Comparison of ENCODE assay signal across 19 cellular contexts in genomic region chrX:153520286-153520917, GRCh38. TPM values are rescaled to one million over a fixed set of nuclear protein-coding genes. Genes with fewer than 3 reads are reported as not detected.
DNase-seq lines count a peak whose midpoint lies in the region; ATAC-seq, FAIRE-seq and TF ChIP-seq lines count a peak whose summit lies in the region.
"Had no signal": no experiment of that assay in that cellular context is flagged by ENCODE, and none has a peak within 500 bp of the region (broad histone marks: within the 10 kb centered on the region; RNA-seq: fewer than 3 reads in every experiment).

No MANE protein-coding gene starts in this region.

- BruUV-seq in HepG2 (replicated peaks; lab: Mats Ljungman, UMichigan): no TSS peak

- no peak for TF ChIP-seq RAD21 in HepG2 (CRISPR knock-in tag; IDR thresholded peaks at IDR 0.05)

- H3K4me2 ChIP-seq in HepG2 (ENCODE audit: low read depth, low read length): no peak overlapping the region
- H3K4me2 ChIP-seq: PC-9 had no signal

- TF ChIP-seq EP300 in HepG2 (IDR thresholded peaks at IDR 0.05; ENCODE audit: low read depth in 2 of 2, low read length in 2 of 2) (no peak), HepG2 (CRISPR knock-in tag; IDR thresholded peaks at IDR 0.05; ENCODE audit: borderline replicate concordance) (no peak)

- H3K9me3 ChIP-seq in HepG2 (ENCODE audit: low read length) (no peaks in the 10 kb centered on the region), right lobe of liver (no peaks in the 10 kb centered on the region), MG63 (no peaks in the 10 kb centered on the region)

- peaks cover 0 to 13% of the 10 kb centered on the region in 2 experiments; a peak in 1 of 5 replicates for H3K27me3 ChIP-seq in HepG2 (ENCODE audit: control insufficient read depth in 1 of 2, insufficient read depth in 2 of 2, low read length in 2 of 2)
- peaks cover 0 to 10% of the 10 kb centered on the region in 2 donors for H3K27me3 ChIP-seq in right lobe of liver
- H3K27me3 ChIP-seq in foreskin keratinocyte: peaks cover 15% of the 10 kb centered on the region
- H3K27me3 ChIP-seq in MG63: peaks cover 16% of the 10 kb centered on the region

- no peaks in the 10 kb centered on the region for H3K36me3 Mint-ChIP-seq in WTC11
- H3K36me3 Mint-ChIP-seq: CD8-positive, alpha-beta memory T cell had no signal

- H3K27ac ChIP-seq in HepG2 (ENCODE audit: extremely low read length, insufficient read depth, low read length) (no peak overlapping the region), right lobe of liver (no peak overlapping the region), foreskin keratinocyte (no peak overlapping the region)
- H3K27ac ChIP-seq: C4-2B, PC-9, RWPE1 had no signal

- no peak for DNase-seq in HepG2 (ENCODE audit: low spot score)
- DNase-seq in right lobe of liver: no peak
- DNase-seq in WTC11 (ENCODE audit: low spot score): no peak
- no peak for DNase-seq in foreskin keratinocyte
- no peak for DNase-seq in cerebellum (ENCODE audit: low spot score)
- DNase-seq in NCI-H2081 treated with DMSO at 0.1 percent for 48 hours (lab: John Stamatoyannopoulos, UW): no peak
- DNase-seq in MG63: no peak
- DNase-seq: Calu3; CD8-positive, alpha-beta memory T cell; DMS53; H7; NCI-H526 treated with DMSO at 0.1 percent for 48 hours; SIG-M5; T-helper 1 cell had no signal

- H3K4me3 Mint-ChIP-seq in WTC11: no peak overlapping the region
- H3K4me3 Mint-ChIP-seq: CD8-positive, alpha-beta memory T cell had no signal

- intact Hi-C loops in HepG2 (cut with micrococcal nuclease; ENCODE audit: unreplicated experiment): no loop called here
- intact Hi-C loops in right lobe of liver (cut with DNase I): no loop called here

- TF ChIP-seq CTCF in HepG2 (CRISPR knock-in tag; IDR thresholded peaks at IDR 0.05) (no peak), right lobe of liver (IDR thresholded peaks at IDR 0.05) (no peak), WTC11 (IDR thresholded peaks at IDR 0.05) (no peak), foreskin keratinocyte (conservative IDR thresholded peaks at IDR 0.05) (no peak)

- POLR2A ChIA-PET in HepG2 (lab: Yijun Ruan, JAX): no interaction called here
- POLR2A ChIA-PET in WTC11 (lab: Charles Lee): no interaction called here

- H3K36me3 ChIP-seq in HepG2 (replicated peaks in 1 of 2; ENCODE audit: control insufficient read depth in 1 of 2, insufficient read depth in 2 of 2, low read length in 2 of 2): no peaks in the 10 kb centered on the region
- H3K36me3 ChIP-seq in right lobe of liver: no peaks in the 10 kb centered on the region
- no peaks in the 10 kb centered on the region for H3K36me3 ChIP-seq in MG63

- H3K4me1 Mint-ChIP-seq in WTC11: 0 out of 2 replicates have a peak, but pooled peaks cover 3% of the 10 kb centered on the region

- H3K27me3 Mint-ChIP-seq in WTC11 (ENCODE audit: low read depth): peaks cover 37% of the 10 kb centered on the region

- no peaks in the 10 kb centered on the region for H3K79me2 ChIP-seq in HepG2 (ENCODE audit: insufficient read depth, low read length)

- H3K9ac ChIP-seq in HepG2 (ENCODE audit: insufficient read depth, low read depth, low read length): no peak overlapping the region

- H2AFZ ChIP-seq in HepG2 (ENCODE audit: low read length): no peak overlapping the region
- H2AFZ ChIP-seq: PC-9 had no signal

- TF ChIP-seq POLR2A in HepG2 (IDR thresholded peaks at IDR 0.05; ENCODE audit: insufficient read depth in 1 of 2, low read depth in 2 of 2, low read length in 2 of 2) (no peak), right lobe of liver (IDR thresholded peaks at IDR 0.05) (no peak)

- no peaks in the 10 kb centered on the region for H3K9me3 Mint-ChIP-seq in WTC11
- H3K9me3 Mint-ChIP-seq: CD8-positive, alpha-beta memory T cell had no signal

- FAIRE-seq in HepG2 (lab: Jason Lieb, UNC): no peak

- CTCF ChIA-PET in HepG2 (lab: Yijun Ruan, JAX; ENCODE audit: low intra/inter-chr PET ratio, low total read pairs) (no interaction called here), WTC11 (lab: Charles Lee) (interaction anchor here (0.9 to 1.0 kb wide), 2 partner anchors 9 to 59 kb away, joined by 3 to 4 read pairs; no protein-coding TSS in a partner anchor)

- H3K4me1 ChIP-seq in HepG2 (ENCODE audit: insufficient read depth, low read length) (no peaks in the 10 kb centered on the region), right lobe of liver (no peaks in the 10 kb centered on the region), foreskin keratinocyte (no peaks in the 10 kb centered on the region)

- H3K4me3 ChIP-seq in HepG2 (replicated peaks in 1 of 3; ENCODE audit: insufficient read depth in 1 of 3, low read depth in 2 of 3, low read length in 3 of 3) (no peak overlapping the region), right lobe of liver (no peak overlapping the region), MG63 (no peak overlapping the region)
- H3K4me3 ChIP-seq: PC-9 had no signal

- H3K27ac Mint-ChIP-seq in WTC11: no peak overlapping the region
- H3K27ac Mint-ChIP-seq: CD8-positive, alpha-beta memory T cell had no signal

- H4K20me1 ChIP-seq in HepG2 (ENCODE audit: insufficient read depth, low read length): no peaks in the 10 kb centered on the region

- WGBS in HepG2 (ENCODE audit: low lambda C conversion rate): 80% methylated on average over 1 of the region's 7 CpGs
- 50% methylated on average over 1 of the region's 7 CpGs for WGBS in right lobe of liver (ENCODE audit: insufficient coverage, low coverage, low lambda C conversion rate, missing lambda C conversion rate)

- in situ Hi-C loops in HepG2 (cut with HindIII; ENCODE audit: extremely low pct_ligation_motif_present, low pct_unique_long_range_greater_than_20kb): no loop called here

- ATAC-seq in HepG2 (no peak), right lobe of liver (no peak), WTC11 (no peak), foreskin keratinocyte (peak; percentile 29)

RNA-seq across cellular contexts. Expression of gene ATP2B3, which starts 3.0 kb away (rescaled TPM):
- total RNA-seq in HepG2 (2016; rRNA removed; fragmentation: Illumina TruSeq; extraction: Trizol) (not detected in 2 replicates), right lobe of liver (under 1 TPM in 1 of 6 experiments, not detected in 5; 0.07 TPM), WTC11 (2021) (0.28 to 0.32 TPM (median 0.30 TPM) in 3 replicates), foreskin keratinocyte (not detected in 2 replicates), cerebellum (5.6 TPM)
- total RNA-seq in HepG2 (2016; cell fraction: cytosol; rRNA removed; fragmentation: Illumina TruSeq; extraction: Trizol; ENCODE audit: low read depth): not detected in 2 replicates
- not detected in 2 replicates for total RNA-seq in HepG2 (2016; cell fraction: insoluble cytoplasmic fraction; rRNA removed; fragmentation: Illumina TruSeq; extraction: Trizol)
- not detected in 2 replicates for total RNA-seq in HepG2 (2016; cell fraction: membrane; rRNA removed; fragmentation: Illumina TruSeq; extraction: Trizol)
- total RNA-seq in HepG2 (2016; cell fraction: nucleus; rRNA removed; fragmentation: Illumina TruSeq; extraction: Trizol): not detected in 2 replicates
- polyA plus RNA-seq in HepG2 (2011; rRNA removed) (not detected in 2 replicates), foreskin keratinocyte (not detected in 2 replicates)
- not detected in 2 replicates for polyA plus RNA-seq in HepG2 (2011; cell fraction: cytosol; rRNA removed)
- not detected in 2 replicates for polyA plus RNA-seq in HepG2 (2011; cell fraction: nucleus; rRNA removed)
- not detected in 2 replicates for polyA plus RNA-seq in HepG2 (2012)
- not detected in 2 replicates for polyA plus RNA-seq in HepG2 (2016; cell fraction: cytosol; fragmentation: Illumina TruSeq; extraction: Trizol; ENCODE audit: low read depth)
- not detected in 2 replicates for polyA plus RNA-seq in HepG2 (2016; cell fraction: insoluble cytoplasmic fraction; fragmentation: Illumina TruSeq; extraction: Trizol; ENCODE audit: low read depth)
- polyA plus RNA-seq in HepG2 (2016; cell fraction: membrane; fragmentation: Illumina TruSeq; extraction: Trizol; ENCODE audit: low read depth): not detected in 2 replicates
- not detected in 2 replicates for polyA plus RNA-seq in HepG2 (2016; cell fraction: nucleus; fragmentation: Illumina TruSeq; extraction: Trizol; ENCODE audit: insufficient read depth, low read depth)
- not detected in 2 replicates for polyA minus RNA-seq in HepG2 (2011; rRNA and poly(A)+ RNA removed; ENCODE audit: low replicate concordance)
- polyA minus RNA-seq in HepG2 (2011; cell fraction: cytosol; rRNA and poly(A)+ RNA removed): not detected in 2 replicates
- polyA minus RNA-seq in HepG2 (2011; cell fraction: nucleus; rRNA and poly(A)+ RNA removed): not detected in 2 replicates
- 0.13 TPM in 1 of 2 replicates, not detected in the other for total RNA-seq in MG63 (2014; rRNA removed; shearing (Covaris generic); ENCODE audit: low replicate concordance)
- total RNA-seq: Calu3; CD8-positive, alpha-beta memory T cell; H7; HT1080; M059J; PC-9 had no signal
- polyA plus RNA-seq: CD8-positive, alpha-beta memory T cell had no signal

RNA-seq across cellular contexts. Expression of gene BGN, which starts 25.6 kb away (rescaled TPM):
- 0.18 TPM in 1 of 2 replicates, not detected in the other for total RNA-seq in HepG2 (2016; rRNA removed; fragmentation: Illumina TruSeq; extraction: Trizol)
- total RNA-seq in HepG2 (2016; cell fraction: cytosol; rRNA removed; fragmentation: Illumina TruSeq; extraction: Trizol; ENCODE audit: low read depth): not detected in 2 replicates
- total RNA-seq in HepG2 (2016; cell fraction: insoluble cytoplasmic fraction; rRNA removed; fragmentation: Illumina TruSeq; extraction: Trizol): 0.19 TPM in 1 of 2 replicates, not detected in the other
- 0.06 and 0.21 TPM in 2 replicates for total RNA-seq in HepG2 (2016; cell fraction: membrane; rRNA removed; fragmentation: Illumina TruSeq; extraction: Trizol)
- total RNA-seq in HepG2 (2016; cell fraction: nucleus; rRNA removed; fragmentation: Illumina TruSeq; extraction: Trizol): 0.25 and 0.85 TPM in 2 replicates
- polyA plus RNA-seq in HepG2 (2011; rRNA removed): 0.40 and 0.63 TPM in 2 replicates
- 0.28 and 0.54 TPM in 2 replicates for polyA plus RNA-seq in HepG2 (2011; cell fraction: cytosol; rRNA removed)
- 0.54 and 0.85 TPM in 2 replicates for polyA plus RNA-seq in HepG2 (2011; cell fraction: nucleus; rRNA removed)
- polyA plus RNA-seq in HepG2 (2012): 1.5 and 1.9 TPM in 2 replicates
- 0.10 and 0.11 TPM in 2 replicates for polyA plus RNA-seq in HepG2 (2016; cell fraction: cytosol; fragmentation: Illumina TruSeq; extraction: Trizol; ENCODE audit: low read depth)
- polyA plus RNA-seq in HepG2 (2016; cell fraction: insoluble cytoplasmic fraction; fragmentation: Illumina TruSeq; extraction: Trizol; ENCODE audit: low read depth): 0.26 TPM in 1 of 2 replicates, not detected in the other
- polyA plus RNA-seq in HepG2 (2016; cell fraction: membrane; fragmentation: Illumina TruSeq; extraction: Trizol; ENCODE audit: low read depth): 0.49 and 1.0 TPM in 2 replicates
- polyA plus RNA-seq in HepG2 (2016; cell fraction: nucleus; fragmentation: Illumina TruSeq; extraction: Trizol; ENCODE audit: insufficient read depth, low read depth): 0.98 and 1.4 TPM in 2 replicates
- polyA minus RNA-seq in HepG2 (2011; rRNA and poly(A)+ RNA removed; ENCODE audit: low replicate concordance): 1.3 TPM in 1 of 2 replicates, not detected in the other
- polyA minus RNA-seq in HepG2 (2011; cell fraction: cytosol; rRNA and poly(A)+ RNA removed): 0.99 and 1.3 TPM in 2 replicates
- 0.37 and 0.77 TPM in 2 replicates for polyA minus RNA-seq in HepG2 (2011; cell fraction: nucleus; rRNA and poly(A)+ RNA removed)
- 100 to 1,000 TPM in 4 of 6 experiments, 10 to 100 TPM in 2; 57.0 to 161 (median 122) TPM for total RNA-seq in right lobe of liver
- 1.8 to 3.7 TPM (median 3.2 TPM) in 3 replicates for total RNA-seq in WTC11 (2021)
- total RNA-seq in foreskin keratinocyte: 0.07 and 0.48 TPM in 2 replicates
- polyA plus RNA-seq in foreskin keratinocyte: 0.10 and 0.12 TPM in 2 replicates
- total RNA-seq in cerebellum: 7.9 TPM
- 35.9 and 94.7 TPM in 2 replicates for total RNA-seq in MG63 (2014; rRNA removed; shearing (Covaris generic); ENCODE audit: low replicate concordance)
- total RNA-seq: Calu3; CD8-positive, alpha-beta memory T cell had no signal
- polyA plus RNA-seq: CD8-positive, alpha-beta memory T cell had no signal

RNA-seq across cellular contexts. Expression of gene HAUS7, which starts 50.0 kb away (rescaled TPM):
- 42.4 and 52.1 TPM in 2 replicates for total RNA-seq in HepG2 (2016; rRNA removed; fragmentation: Illumina TruSeq; extraction: Trizol)
- 11.6 and 12.0 TPM in 2 replicates for total RNA-seq in HepG2 (2016; cell fraction: cytosol; rRNA removed; fragmentation: Illumina TruSeq; extraction: Trizol; ENCODE audit: low read depth)
- total RNA-seq in HepG2 (2016; cell fraction: insoluble cytoplasmic fraction; rRNA removed; fragmentation: Illumina TruSeq; extraction: Trizol): 39.2 and 51.8 TPM in 2 replicates
- 14.9 and 17.2 TPM in 2 replicates for total RNA-seq in HepG2 (2016; cell fraction: membrane; rRNA removed; fragmentation: Illumina TruSeq; extraction: Trizol)
- total RNA-seq in HepG2 (2016; cell fraction: nucleus; rRNA removed; fragmentation: Illumina TruSeq; extraction: Trizol): 18.7 and 21.6 TPM in 2 replicates
- 9.1 and 10.9 TPM in 2 replicates for polyA plus RNA-seq in HepG2 (2011; rRNA removed)
- polyA plus RNA-seq in HepG2 (2011; cell fraction: cytosol; rRNA removed): 9.4 and 15.2 TPM in 2 replicates
- 19.4 and 23.3 TPM in 2 replicates for polyA plus RNA-seq in HepG2 (2011; cell fraction: nucleus; rRNA removed)
- polyA plus RNA-seq in HepG2 (2012): 8.2 and 11.4 TPM in 2 replicates
- polyA plus RNA-seq in HepG2 (2016; cell fraction: cytosol; fragmentation: Illumina TruSeq; extraction: Trizol; ENCODE audit: low read depth): 6.9 and 7.7 TPM in 2 replicates
- polyA plus RNA-seq in HepG2 (2016; cell fraction: insoluble cytoplasmic fraction; fragmentation: Illumina TruSeq; extraction: Trizol; ENCODE audit: low read depth): 32.6 and 41.1 TPM in 2 replicates
- polyA plus RNA-seq in HepG2 (2016; cell fraction: membrane; fragmentation: Illumina TruSeq; extraction: Trizol; ENCODE audit: low read depth): 10.1 and 11.1 TPM in 2 replicates
- 35.1 and 45.0 TPM in 2 replicates for polyA plus RNA-seq in HepG2 (2016; cell fraction: nucleus; fragmentation: Illumina TruSeq; extraction: Trizol; ENCODE audit: insufficient read depth, low read depth)
- polyA minus RNA-seq in HepG2 (2011; rRNA and poly(A)+ RNA removed; ENCODE audit: low replicate concordance): 18.6 and 73.7 TPM in 2 replicates
- polyA minus RNA-seq in HepG2 (2011; cell fraction: cytosol; rRNA and poly(A)+ RNA removed): 5.5 and 7.6 TPM in 2 replicates
- polyA minus RNA-seq in HepG2 (2011; cell fraction: nucleus; rRNA and poly(A)+ RNA removed): 3.6 and 9.3 TPM in 2 replicates
- 10 to 100 TPM in 1 of 6 experiments, 1 to 10 TPM in 5; 5.6 to 14.9 (median 8.8) TPM for total RNA-seq in right lobe of liver
- 46.5 to 52.9 TPM (median 52.2 TPM) in 3 replicates for total RNA-seq in WTC11 (2021)
- 31.8 and 39.0 TPM in 2 replicates for total RNA-seq in foreskin keratinocyte
- 41.6 and 42.5 TPM in 2 replicates for polyA plus RNA-seq in foreskin keratinocyte
- 8.7 TPM for total RNA-seq in cerebellum
- total RNA-seq in MG63 (2014; rRNA removed; shearing (Covaris generic); ENCODE audit: low replicate concordance): 42.4 and 101 TPM in 2 replicates

Comparison
In these comparisons a context has a peak if more than half of its experiments do, and no peak if none do; other contexts are left out.
1. Of the 50 proteins assayed by ChIP-seq in both HepG2 and WTC11: peak only in HepG2: none; only in WTC11: PRDM15; in both: none; in neither: 49.